Comparison of ENCODE assay signal across 18 cellular contexts in genomic region chr2:225326969-225327368, GRCh38.
DNase-seq lines count a peak whose midpoint lies in the region; ATAC-seq, FAIRE-seq and TF ChIP-seq lines count a peak whose summit lies in the region.
"Had no signal": no experiment of that assay in that cellular context is flagged by ENCODE, and none has a peak within 500 bp of the region (broad histone marks: within the 10 kb centered on the region; RNA-seq: fewer than 3 reads in every experiment).

No MANE protein-coding gene starts in this region.

- H4K5ac ChIP-seq in IMR-90 (ENCODE audit: low read depth, low read length) (no peak overlapping the region), H1 (ENCODE audit: insufficient read length, low read depth, low read length) (no peak overlapping the region)

- no peak overlapping the region for H4K8ac ChIP-seq in IMR-90 (ENCODE audit: low read depth in 2 of 2, low read length in 2 of 2)
- no peak overlapping the region for H4K8ac ChIP-seq in H1 (ENCODE audit: extremely low read depth, insufficient read depth, low read length)

- TF ChIP-seq EP300 in H1 (IDR thresholded peaks at IDR 0.05; ENCODE audit: borderline replicate concordance in 1 of 2, low read depth in 2 of 2, low read length in 2 of 2): no peak

- BruUV-seq in IMR-90 (replicated peaks; lab: Mats Ljungman, UMichigan): no TSS peak
- no TSS peak for BruUV-seq in PC-9 (replicated peaks; lab: Mats Ljungman, UMichigan)

- no CpG with 5 or more reads among the region's 1 CpG for WGBS in IMR-90 (ENCODE audit: extremely low coverage in 2 of 2, insufficient read length in 1 of 2), 2 experiments
- WGBS in H1 (ENCODE audit: extremely low coverage in 1 of 2, insufficient coverage in 1 of 2, insufficient read length in 1 of 2, insufficient replicate concordance in 2 of 2, low coverage in 1 of 2, low lambda C conversion rate in 2 of 2, missing lambda C conversion rate in 1 of 2), 2 experiments: 92% methylated on average over 1 of the region's 1 CpG; no CpG with 5 or more reads in 1 of the 2 experiments

- no peak for DNase-seq in IMR-90
- no peak for DNase-seq in WTC11 (ENCODE audit: low spot score)
- no peak for DNase-seq in H1 (ENCODE audit: low read depth in 1 of 2, low spot score in 2 of 2)
- peak; percentile 7 for DNase-seq in neural progenitor cell (ENCODE audit: low spot score)
- no peak for DNase-seq in PC-9
- DNase-seq in COLO668 (lab: John Stamatoyannopoulos, UW; ENCODE audit: unreplicated experiment): no peak
- DNase-seq: CD4-positive, alpha-beta T cell; GF-D8; H7; NCI-H1092 treated with DMSO at 0.1 percent for 48 hours; NCI-H2029 treated with DMSO at 0.1 percent for 48 hours; NCI-H226; NCI-H774; Peyer's patch; SHP77 had no signal

- dilution Hi-C loops in IMR-90 (cut with HindIII; ENCODE audit: low sequenced_read_pairs, unreplicated experiment): no loop called here

- no peak for TF ChIP-seq POLR2A in IMR-90 (IDR thresholded peaks at IDR 0.05; ENCODE audit: low read depth, low read length)
- no peak for TF ChIP-seq POLR2A in H1 (IDR thresholded peaks at IDR 0.05; ENCODE audit: control extremely low read depth in 1 of 2, low read depth in 2 of 2, low read length in 2 of 2)

- H4K91ac ChIP-seq in IMR-90 (ENCODE audit: insufficient read depth, low read depth, low read length): no peak overlapping the region
- no peak overlapping the region for H4K91ac ChIP-seq in H1 (replicated peaks; ENCODE audit: insufficient read length, low read length)

- H3K36me3 Mint-ChIP-seq in WTC11 (no peaks in the 10 kb centered on the region; the same call in 1 of the 2 replicates), neural progenitor cell (no peaks in the 10 kb centered on the region)

- no peak overlapping the region; the same call in 1 of the 2 replicates for H3K4ac ChIP-seq in IMR-90 (ENCODE audit: low read depth, low read length)
- H3K4ac ChIP-seq in H1 (replicated peaks; ENCODE audit: insufficient read length, low read depth, low read length): no peak overlapping the region

- no peaks in the 10 kb centered on the region; the same call in 1 of the 2 replicates for H3K9me1 ChIP-seq in IMR-90 (ENCODE audit: insufficient read depth, low read length)

- no peak overlapping the region; the same call in 1 of the 2 replicates for H2AK5ac ChIP-seq in IMR-90 (ENCODE audit: low read depth, low read length)
- no peak overlapping the region for H2AK5ac ChIP-seq in H1 (ENCODE audit: low read depth, low read length)

- H3K4me3 Mint-ChIP-seq in WTC11 (no peak overlapping the region), neural progenitor cell (no peak overlapping the region)
- H3K4me3 Mint-ChIP-seq: B cell; CD4-positive, alpha-beta T cell had no signal

- TF ChIP-seq RAD21 in IMR-90 (IDR thresholded peaks at IDR 0.05; ENCODE audit: low read length) (no peak), H1 (IDR thresholded peaks at IDR 0.05 in 1 of 2, conservative IDR thresholded peaks at IDR 0.05 in 1 of 2; ENCODE audit: low read depth in 2 of 2, low read length in 2 of 2) (0 out of 4 replicates have a peak, but pooled peaks of 1 of the 2 experiments have one; percentile 2)

- H3K79me2 ChIP-seq in H1 (ENCODE audit: control insufficient read depth in 1 of 2, insufficient read depth in 2 of 2, low read length in 2 of 2) (no peaks in the 10 kb centered on the region), neural progenitor cell (ENCODE audit: low read depth) (no peaks in the 10 kb centered on the region), PC-9 (ENCODE audit: low read depth) (no peaks in the 10 kb centered on the region)

- H3K9me2 ChIP-seq in PC-9 (ENCODE audit: insufficient read depth): no peaks in the 10 kb centered on the region

- H3K27ac Mint-ChIP-seq in WTC11 (no peak overlapping the region), neural progenitor cell (no peak overlapping the region)
- H3K27ac Mint-ChIP-seq: B cell; CD4-positive, alpha-beta T cell had no signal

- H3K23ac ChIP-seq in IMR-90 (ENCODE audit: low read depth, low read length) (no peak overlapping the region), H1 (ENCODE audit: insufficient read length) (no peak overlapping the region)

- no peaks in the 10 kb centered on the region for H3K4me1 Mint-ChIP-seq in WTC11
- H3K4me1 Mint-ChIP-seq in neural progenitor cell: peaks cover 2% of the 10 kb centered on the region
- H3K4me1 Mint-ChIP-seq: B cell had no signal

- H3K23me2 ChIP-seq in H1 (ENCODE audit: low read depth, low read length): no peaks in the 10 kb centered on the region

- H3K9me3 Mint-ChIP-seq in WTC11 (peaks cover 18% of the 10 kb centered on the region), neural progenitor cell (peaks cover 2% of the 10 kb centered on the region)
- H3K9me3 Mint-ChIP-seq: CD4-positive, alpha-beta T cell had no signal

- H3K27me3 Mint-ChIP-seq in WTC11 (ENCODE audit: low read depth) (no peaks in the 10 kb centered on the region), neural progenitor cell (ENCODE audit: insufficient read depth, low read depth) (peaks cover 2% of the 10 kb centered on the region)
- H3K27me3 Mint-ChIP-seq: B cell had no signal

- no peak for FAIRE-seq in H1 (lab: Jason Lieb, UNC)

- no peak overlapping the region for H3K14ac ChIP-seq in IMR-90 (replicated peaks; ENCODE audit: low read depth, low read length)
- H3K14ac ChIP-seq in H1 (ENCODE audit: insufficient read length): no peak overlapping the region

- no peak overlapping the region for H3K4me3 ChIP-seq in IMR-90 (ENCODE audit: insufficient read depth, low read depth, low read length)
- H3K4me3 ChIP-seq in H1 (ENCODE audit: extremely low read depth in 1 of 4, insufficient read depth in 2 of 4, low read depth in 3 of 4, low read length in 4 of 4): no peak overlapping the region
- no peak overlapping the region for H3K4me3 ChIP-seq in neural progenitor cell
- no peak overlapping the region for H3K4me3 ChIP-seq in PC-9
- H3K4me3 ChIP-seq: Peyer's patch had no signal

- H2BK15ac ChIP-seq in IMR-90 (ENCODE audit: low read depth, low read length) (no peak overlapping the region; the same call in 2 of the 3 replicates), H1 (ENCODE audit: low read length) (no peak overlapping the region)

- H2BK120ac ChIP-seq in IMR-90 (ENCODE audit: low read depth, low read length): no peak overlapping the region
- H2BK120ac ChIP-seq in H1 (replicated peaks; ENCODE audit: low read depth, low read length): no peak overlapping the region

- H2AFZ ChIP-seq in IMR-90 (replicated peaks; ENCODE audit: low read length, poor library complexity) (no peak overlapping the region), H1 (ENCODE audit: low read length) (no peak overlapping the region), neural progenitor cell (replicated peaks) (no peak overlapping the region), PC-9 (no peak overlapping the region)

- H3K18ac ChIP-seq in IMR-90 (ENCODE audit: low read depth, low read length): no peak overlapping the region
- no peak overlapping the region for H3K18ac ChIP-seq in H1 (ENCODE audit: extremely low read depth, low read length)

- H3K4me2 ChIP-seq in IMR-90 (ENCODE audit: low read depth, low read length) (no peak overlapping the region), H1 (ENCODE audit: insufficient read depth in 1 of 2, low read depth in 2 of 2, low read length in 2 of 2) (no peak overlapping the region), neural progenitor cell (no peak overlapping the region), PC-9 (no peak overlapping the region)
- H3K4me2 ChIP-seq: KMS-11 had no signal

- H3K4me1 ChIP-seq in IMR-90 (ENCODE audit: control insufficient read depth, insufficient read depth, low read length) (peaks cover 2% of the 10 kb centered on the region; the same call in 1 of the 2 replicates), H1 (replicated peaks in 1 of 4; ENCODE audit: control insufficient read depth in 3 of 4, insufficient read depth in 4 of 4, low read length in 3 of 4) (no peaks in the 10 kb centered on the region), neural progenitor cell (no peaks in the 10 kb centered on the region), PC-9 (replicated peaks; ENCODE audit: insufficient read depth) (no peaks in the 10 kb centered on the region)
- H3K4me1 ChIP-seq: Peyer's patch had no signal

- no peak overlapping the region for H2BK12ac ChIP-seq in H1 (ENCODE audit: low read depth, low read length)

- ATAC-seq in IMR-90 (ENCODE audit: low read depth) (peak; percentile 25; the same call in 1 of the 2 replicates), WTC11 (peak; percentile 56), GM18502 (IDR thresholded peaks at IDR 0.05; ENCODE audit: poor library complexity, unreplicated experiment) (no peak)

- H3K9ac ChIP-seq in IMR-90 (ENCODE audit: low read depth, low read length) (no peak overlapping the region), H1 (replicated peaks in 1 of 4; ENCODE audit: extremely low read depth in 1 of 4, low read depth in 3 of 4, low read length in 3 of 4) (no peak overlapping the region), neural progenitor cell (no peak overlapping the region)
- H3K9ac ChIP-seq: KMS-11 had no signal

- in situ Hi-C loops in IMR-90 (cut with MboI; ENCODE audit: low sequenced_read_pairs): no loop called here

- H2BK20ac ChIP-seq in IMR-90 (ENCODE audit: low read depth, low read length) (no peak overlapping the region), H1 (ENCODE audit: low read length) (no peak overlapping the region)

- H2AK9ac ChIP-seq in IMR-90 (replicated peaks; ENCODE audit: low read depth, low read length, poor library complexity): no peak overlapping the region

- H3K36me3 ChIP-seq in IMR-90 (ENCODE audit: control insufficient read depth, insufficient read depth, low read length): no peaks in the 10 kb centered on the region
- no peaks in the 10 kb centered on the region for H3K36me3 ChIP-seq in H1 (ENCODE audit: control insufficient read depth in 2 of 4, insufficient read depth in 4 of 4, low read length in 3 of 4)
- no peaks in the 10 kb centered on the region for H3K36me3 ChIP-seq in neural progenitor cell
- no peaks in the 10 kb centered on the region for H3K36me3 ChIP-seq in PC-9 (ENCODE audit: low read depth)
- H3K36me3 ChIP-seq: Peyer's patch had no signal

- H3F3A ChIP-seq in neural progenitor cell (ENCODE audit: low read depth): no peaks in the 10 kb centered on the region
- no peaks in the 10 kb centered on the region for H3F3A ChIP-seq in PC-9 (ENCODE audit: insufficient read depth, low read depth)

- H3K27ac ChIP-seq in IMR-90 (ENCODE audit: insufficient read depth, low read length) (no peak overlapping the region), H1 (ENCODE audit: low read depth, low read length) (no peak overlapping the region), neural progenitor cell (no peak overlapping the region), PC-9 (no peak overlapping the region)
- H3K27ac ChIP-seq: KMS-11, Peyer's patch had no signal

- H2BK5ac ChIP-seq in IMR-90 (ENCODE audit: low read depth, low read length, poor library complexity, severe bottlenecking) (no peak overlapping the region), H1 (ENCODE audit: low read depth, low read length) (no peak overlapping the region)

- peaks cover 2% of the 10 kb centered on the region; the same call in 1 of the 2 replicates for H3K27me3 ChIP-seq in IMR-90 (ENCODE audit: control insufficient read depth, insufficient read depth, low read length)
- H3K27me3 ChIP-seq in H1 (replicated peaks in 1 of 4; ENCODE audit: control insufficient read depth in 3 of 4, extremely low read depth in 1 of 4, insufficient read depth in 3 of 4, low read length in 3 of 4): no peaks in the 10 kb centered on the region
- H3K27me3 ChIP-seq in neural progenitor cell: no peaks in the 10 kb centered on the region
- H3K27me3 ChIP-seq in PC-9 (ENCODE audit: insufficient read depth, low read depth): 0 out of 2 replicates have a peak, but pooled peaks cover 5% of the 10 kb centered on the region
- H3K27me3 ChIP-seq: Peyer's patch had no signal

- CTCF ChIA-PET in IMR-90 (lab: Yijun Ruan, JAX) (no interaction called here), WTC11 (lab: Charles Lee) (no interaction called here), H1 (lab: Charles Lee; ENCODE audit: partially characterized antibody) (interaction anchor here (2.4 kb wide), 1 partner anchor 44 kb away, joined by 7 read pairs; no protein-coding TSS in a partner anchor), PC-9 (lab: Charles Lee) (no interaction called here)

- H3K9me3 ChIP-seq in IMR-90 (ENCODE audit: control insufficient read depth, insufficient read depth, low read length): no peaks in the 10 kb centered on the region
- no peaks in the 10 kb centered on the region for H3K9me3 ChIP-seq in H1 (ENCODE audit: insufficient read depth in 2 of 2, low read depth in 1 of 2, low read length in 1 of 2)
- H3K9me3 ChIP-seq in neural progenitor cell (ENCODE audit: low read depth): no peaks in the 10 kb centered on the region
- H3K9me3 ChIP-seq in PC-9 (ENCODE audit: insufficient read depth, low read depth): no peaks in the 10 kb centered on the region
- H3K9me3 ChIP-seq: Peyer's patch had no signal

- H4K20me1 ChIP-seq in IMR-90 (ENCODE audit: insufficient read depth, low read length) (no peaks in the 10 kb centered on the region), H1 (replicated peaks in 1 of 2; ENCODE audit: control insufficient read depth in 1 of 2, insufficient read depth in 2 of 2, low read length in 2 of 2) (no peaks in the 10 kb centered on the region), neural progenitor cell (ENCODE audit: low read depth) (no peaks in the 10 kb centered on the region), PC-9 (ENCODE audit: insufficient read depth) (no peaks in the 10 kb centered on the region)

- H3K56ac ChIP-seq in IMR-90 (ENCODE audit: extremely low read depth, insufficient read depth, low read length) (no peak overlapping the region), H1 (replicated peaks; ENCODE audit: insufficient read length, low read depth, low read length) (no peak overlapping the region)

- TF ChIP-seq CTCF in IMR-90 (conservative IDR thresholded peaks at IDR 0.05; ENCODE audit: low read depth, low read length) (no peak), WTC11 (IDR thresholded peaks at IDR 0.05) (no peak), H1 (IDR thresholded peaks at IDR 0.05; ENCODE audit: control extremely low read depth in 1 of 3, insufficient read depth in 1 of 3, low read depth in 1 of 3, low read length in 3 of 3) (no peak), neural progenitor cell (IDR thresholded peaks at IDR 0.05) (no peak), PC-9 (conservative IDR thresholded peaks at IDR 0.05) (no peak)

- POLR2A ChIA-PET in IMR-90 (lab: Charles Lee; ENCODE audit: unreplicated experiment): no interaction called here
- POLR2A ChIA-PET in WTC11 (lab: Charles Lee): no interaction called here
- POLR2A ChIA-PET in H1 (lab: Charles Lee; ENCODE audit: partially characterized antibody): no interaction called here
- POLR2A ChIA-PET in PC-9 (lab: Charles Lee; ENCODE audit: unreplicated experiment): no interaction called here

- intact Hi-C loops in IMR-90 (cut with micrococcal nuclease) (no loop called here), PC-9 (cut with micrococcal nuclease; ENCODE audit: unreplicated experiment) (no loop called here)

- H3K79me1 ChIP-seq in IMR-90 (ENCODE audit: low read depth in 1 of 2, low read length in 2 of 2): no peaks in the 10 kb centered on the region
- no peaks in the 10 kb centered on the region for H3K79me1 ChIP-seq in H1 (ENCODE audit: low read depth, low read length)
